Comparison of ENCODE assay signal across 1 cellular context in the genomic region with DNA sequence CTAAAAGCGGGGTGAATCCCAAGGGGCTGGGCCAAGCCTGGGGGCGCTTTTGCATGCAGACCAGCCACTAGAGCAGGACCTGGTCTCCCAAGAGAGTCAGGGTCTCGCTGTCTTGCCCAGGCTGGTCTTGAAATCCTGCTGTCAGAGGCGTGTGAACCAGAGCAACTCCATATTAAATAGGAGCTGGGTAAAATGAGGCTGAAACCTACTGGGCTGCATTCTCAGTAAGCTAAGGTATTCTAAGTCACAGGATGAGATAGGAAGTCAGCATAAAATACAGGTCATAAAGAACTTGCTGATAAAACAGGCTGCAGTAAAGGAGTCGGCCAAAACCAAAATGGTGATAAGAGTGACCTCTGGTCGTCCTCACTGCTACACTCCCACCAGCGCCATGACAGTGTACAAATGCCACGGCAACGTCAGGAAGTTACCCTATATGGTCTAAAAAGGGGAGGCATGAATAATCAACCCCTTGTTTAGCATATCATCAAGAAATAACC.
A peak's percentile ranks its signal among the peaks of the same experiment; 100 is the strongest.
TF ChIP-seq lines count a peak whose summit lies in the region.

No MANE protein-coding gene starts in this region.

TF ChIP-seq in K562, 482 proteins besides CTCF, POLR2A, EP300 and RAD21 (continued from another document):
- TF ChIP-seq, protein P1, sequence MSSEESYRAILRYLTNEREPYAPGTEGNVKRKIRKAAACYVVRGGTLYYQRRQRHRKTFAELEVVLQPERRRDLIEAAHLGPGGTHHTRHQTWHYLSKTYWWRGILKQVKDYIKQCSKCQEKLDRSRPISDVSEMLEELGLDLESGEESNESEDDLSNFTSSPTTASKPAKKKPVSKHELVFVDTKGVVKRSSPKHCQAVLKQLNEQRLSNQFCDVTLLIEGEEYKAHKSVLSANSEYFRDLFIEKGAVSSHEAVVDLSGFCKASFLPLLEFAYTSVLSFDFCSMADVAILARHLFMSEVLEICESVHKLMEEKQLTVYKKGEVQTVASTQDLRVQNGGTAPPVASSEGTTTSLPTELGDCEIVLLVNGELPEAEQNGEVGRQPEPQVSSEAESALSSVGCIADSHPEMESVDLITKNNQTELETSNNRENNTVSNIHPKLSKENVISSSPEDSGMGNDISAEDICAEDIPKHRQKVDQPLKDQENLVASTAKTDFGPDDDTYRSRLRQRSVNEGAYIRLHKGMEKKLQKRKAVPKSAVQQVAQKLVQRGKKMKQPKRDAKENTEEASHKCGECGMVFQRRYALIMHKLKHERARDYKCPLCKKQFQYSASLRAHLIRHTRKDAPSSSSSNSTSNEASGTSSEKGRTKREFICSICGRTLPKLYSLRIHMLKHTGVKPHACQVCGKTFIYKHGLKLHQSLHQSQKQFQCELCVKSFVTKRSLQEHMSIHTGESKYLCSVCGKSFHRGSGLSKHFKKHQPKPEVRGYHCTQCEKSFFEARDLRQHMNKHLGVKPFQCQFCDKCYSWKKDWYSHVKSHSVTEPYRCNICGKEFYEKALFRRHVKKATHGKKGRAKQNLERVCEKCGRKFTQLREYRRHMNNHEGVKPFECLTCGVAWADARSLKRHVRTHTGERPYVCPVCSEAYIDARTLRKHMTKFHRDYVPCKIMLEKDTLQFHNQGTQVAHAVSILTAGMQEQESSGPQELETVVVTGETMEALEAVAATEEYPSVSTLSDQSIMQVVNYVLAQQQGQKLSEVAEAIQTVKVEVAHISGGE (CRISPR knock-in tag; IDR thresholded peaks at IDR 0.05), result peak in 1 of 3 experiments; percentile 78; a peak in 2 of 6 replicates
- no peak for TF ChIP-seq MCM7 (IDR thresholded peaks at IDR 0.05)
- TF ChIP-seq NCOA1 (IDR thresholded peaks at IDR 0.05; ENCODE audit: low read depth), result no peak
- no peak for TF ChIP-seq BHLHE40 (IDR thresholded peaks at IDR 0.05; ENCODE audit: low read length)
- TF ChIP-seq HDGF (IDR thresholded peaks at IDR 0.05), result no peak
- TF ChIP-seq TCFL5 (CRISPR knock-in tag; conservative IDR thresholded peaks at IDR 0.05), result peak; percentile 82
- TF ChIP-seq ZNF695 (CRISPR knock-in tag; IDR thresholded peaks at IDR 0.05), result 0 out of 2 replicates have a peak, but pooled peaks have one; percentile 43
- no peak for TF ChIP-seq SMARCB1 (IDR thresholded peaks at IDR 0.05; ENCODE audit: insufficient read length, low read depth)
- no peak for TF ChIP-seq TFAM (CRISPR knock-in tag; conservative IDR thresholded peaks at IDR 0.05)
- TF ChIP-seq, protein P2, sequence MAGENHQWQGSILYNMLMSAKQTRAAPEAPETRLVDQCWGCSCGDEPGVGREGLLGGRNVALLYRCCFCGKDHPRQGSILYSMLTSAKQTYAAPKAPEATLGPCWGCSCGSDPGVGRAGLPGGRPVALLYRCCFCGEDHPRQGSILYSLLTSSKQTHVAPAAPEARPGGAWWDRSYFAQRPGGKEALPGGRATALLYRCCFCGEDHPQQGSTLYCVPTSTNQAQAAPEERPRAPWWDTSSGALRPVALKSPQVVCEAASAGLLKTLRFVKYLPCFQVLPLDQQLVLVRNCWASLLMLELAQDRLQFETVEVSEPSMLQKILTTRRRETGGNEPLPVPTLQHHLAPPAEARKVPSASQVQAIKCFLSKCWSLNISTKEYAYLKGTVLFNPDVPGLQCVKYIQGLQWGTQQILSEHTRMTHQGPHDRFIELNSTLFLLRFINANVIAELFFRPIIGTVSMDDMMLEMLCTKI (IDR thresholded peaks at IDR 0.05; ENCODE audit: partially characterized antibody), result no peak
